In the genomic region with DNA sequence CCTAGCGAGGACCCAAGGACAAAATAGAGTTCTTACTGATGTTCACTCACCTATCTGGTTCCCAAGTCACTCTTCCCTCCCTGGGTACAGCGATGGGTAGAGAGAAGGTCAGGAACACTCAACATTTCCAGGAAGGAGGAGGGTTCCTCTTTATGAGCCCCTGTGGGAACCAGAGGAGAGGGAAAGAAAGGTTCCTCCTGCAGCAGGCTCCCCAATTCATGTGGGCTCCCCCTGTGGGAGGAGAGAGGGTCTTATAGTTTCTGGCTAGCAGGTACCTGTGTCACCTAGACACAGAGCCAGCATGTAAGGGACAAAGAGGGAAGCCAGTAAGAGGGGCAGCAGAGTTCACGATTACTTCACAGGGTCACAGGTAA, we compare ENCODE assay signal across 24 cellular contexts.
"Had no signal": no experiment of that assay in that cellular context is flagged by ENCODE, and none has a peak within 500 bp of the region (broad histone marks: within the 10 kb centered on the region; RNA-seq: fewer than 3 reads in every experiment).

No MANE protein-coding gene starts in this region.

- H3K9me3 Mint-ChIP-seq: activated CD4-positive, alpha-beta T cell treated with anti-CD3 and anti-CD28 coated beads, Interleukin-2, amount 10 ng/mL, durations not matched to agents 7 days and 5 days; activated naive CD4-positive, alpha-beta T cell treated with anti-CD3 and anti-CD28 coated beads for 36 hours; activated naive CD8-positive, alpha-beta T cell treated with anti-CD3 and anti-CD28 coated beads, Interleukin-2, amount 50 U/mL, for 24 hours; activated T-cell treated with anti-CD3 and anti-CD28 coated beads, Interleukin-2, amount 50 U/mL, for 24 hours; immature natural killer cell; memory B cell had no signal

- H3K4me3 ChIP-seq: esophagus muscularis mucosa, gastroesophageal sphincter, heart left ventricle, neural progenitor cell, prostate gland, skin epidermis, suprapubic skin, vagina had no signal

- DNase-seq: activated CD4-positive, alpha-beta T cell treated with anti-CD3 and anti-CD28 coated beads, Interleukin-2, amount 10 ng/mL, durations not matched to agents 7 days and 5 days; activated CD8-positive, alpha-beta T cell treated with anti-CD3 and anti-CD28 coated beads, Interleukin-2, amount 10 ng/mL, durations not matched to agents 7 days and 5 days; activated naive CD4-positive, alpha-beta T cell treated with anti-CD3 and anti-CD28 coated beads for 36 hours; activated naive CD8-positive, alpha-beta T cell treated with anti-CD3 and anti-CD28 coated beads, Interleukin-2, amount 50 U/mL, for 24 hours; activated T-cell treated with anti-CD3 and anti-CD28 coated beads, Interleukin-2, amount 50 U/mL, for 24 hours; anterior cingulate cortex; brain microvascular endothelial cell; cortex of kidney; heart left ventricle; immature natural killer cell; naive B cell; right cardiac atrium; stimulated activated CD4-positive, alpha-beta T cell treated with anti-CD3 and anti-CD28 coated beads, Interleukin-2, amount 100 ng/mL, for 48 hours; stimulated activated naive CD8-positive, alpha-beta T cell treated with anti-CD3 and anti-CD28 coated beads, Interleukin-15, amount 100 ng/mL, for 72 hours; trophoblast cell had no signal

- H3K27ac ChIP-seq: brain microvascular endothelial cell, esophagus muscularis mucosa, gastroesophageal sphincter, neural progenitor cell, prostate gland, skin epidermis, suprapubic skin, vagina had no signal

- H3K36me3 ChIP-seq: neural progenitor cell, prostate gland, vagina had no signal

- H3K27me3 Mint-ChIP-seq: activated T-cell treated with anti-CD3 and anti-CD28 coated beads, Interleukin-2, amount 50 U/mL, for 24 hours; naive B cell had no signal

- H3K4me3 Mint-ChIP-seq: activated CD4-positive, alpha-beta T cell treated with anti-CD3 and anti-CD28 coated beads, Interleukin-2, amount 10 ng/mL, durations not matched to agents 7 days and 5 days; activated CD8-positive, alpha-beta T cell treated with anti-CD3 and anti-CD28 coated beads, Interleukin-2, amount 10 ng/mL, durations not matched to agents 7 days and 5 days; activated naive CD4-positive, alpha-beta T cell treated with anti-CD3 and anti-CD28 coated beads for 36 hours; activated naive CD8-positive, alpha-beta T cell treated with anti-CD3 and anti-CD28 coated beads, Interleukin-2, amount 50 U/mL, for 24 hours; activated T-cell treated with anti-CD3 and anti-CD28 coated beads, Interleukin-2, amount 50 U/mL, for 24 hours; immature natural killer cell; memory B cell; naive B cell; neural progenitor cell; stimulated activated naive CD8-positive, alpha-beta T cell treated with anti-CD3 and anti-CD28 coated beads, Interleukin-15, amount 100 ng/mL, for 72 hours had no signal

- H3K27ac Mint-ChIP-seq: activated CD4-positive, alpha-beta T cell treated with anti-CD3 and anti-CD28 coated beads, Interleukin-2, amount 10 ng/mL, durations not matched to agents 7 days and 5 days; activated CD8-positive, alpha-beta T cell treated with anti-CD3 and anti-CD28 coated beads, Interleukin-2, amount 10 ng/mL, durations not matched to agents 7 days and 5 days; activated naive CD4-positive, alpha-beta T cell treated with anti-CD3 and anti-CD28 coated beads for 36 hours; activated naive CD8-positive, alpha-beta T cell treated with anti-CD3 and anti-CD28 coated beads, Interleukin-2, amount 50 U/mL, for 24 hours; activated T-cell treated with anti-CD3 and anti-CD28 coated beads, Interleukin-2, amount 50 U/mL, for 24 hours; immature natural killer cell; memory B cell; neural progenitor cell; stimulated activated naive CD8-positive, alpha-beta T cell treated with anti-CD3 and anti-CD28 coated beads, Interleukin-15, amount 100 ng/mL, for 72 hours had no signal

- H2AFZ ChIP-seq: neural progenitor cell had no signal

- H3K4me1 ChIP-seq: gastroesophageal sphincter, neural progenitor cell, prostate gland, suprapubic skin, vagina had no signal

- H3K27me3 ChIP-seq: brain microvascular endothelial cell, esophagus muscularis mucosa, gastroesophageal sphincter, heart left ventricle, neural progenitor cell, suprapubic skin, vagina had no signal

- ATAC-seq: activated CD8-positive, alpha-beta T cell treated with anti-CD3 and anti-CD28 coated beads, Interleukin-2, amount 10 ng/mL, durations not matched to agents 7 days and 5 days; activated naive CD8-positive, alpha-beta T cell treated with anti-CD3 and anti-CD28 coated beads, Interleukin-2, amount 50 U/mL, for 24 hours; gastroesophageal sphincter; stimulated activated naive CD8-positive, alpha-beta T cell treated with anti-CD3 and anti-CD28 coated beads, Interleukin-15, amount 100 ng/mL, for 72 hours had no signal

- H3K9ac ChIP-seq: neural progenitor cell had no signal

- FAIRE-seq: TTC549 had no signal

- H3K4me2 ChIP-seq: neural progenitor cell had no signal

- H3K9me3 ChIP-seq: esophagus muscularis mucosa, gastroesophageal sphincter, prostate gland, suprapubic skin, vagina had no signal

- H3K4me1 Mint-ChIP-seq: activated CD4-positive, alpha-beta T cell treated with anti-CD3 and anti-CD28 coated beads, Interleukin-2, amount 10 ng/mL, durations not matched to agents 7 days and 5 days; activated naive CD8-positive, alpha-beta T cell treated with anti-CD3 and anti-CD28 coated beads, Interleukin-2, amount 50 U/mL, for 24 hours; memory B cell; neural progenitor cell; stimulated activated naive CD8-positive, alpha-beta T cell treated with anti-CD3 and anti-CD28 coated beads, Interleukin-15, amount 100 ng/mL, for 72 hours had no signal

- H3K36me3 Mint-ChIP-seq: immature natural killer cell, memory B cell, naive B cell had no signal
